22 cellular contexts compared by ENCODE assay signal in the genomic region with DNA sequence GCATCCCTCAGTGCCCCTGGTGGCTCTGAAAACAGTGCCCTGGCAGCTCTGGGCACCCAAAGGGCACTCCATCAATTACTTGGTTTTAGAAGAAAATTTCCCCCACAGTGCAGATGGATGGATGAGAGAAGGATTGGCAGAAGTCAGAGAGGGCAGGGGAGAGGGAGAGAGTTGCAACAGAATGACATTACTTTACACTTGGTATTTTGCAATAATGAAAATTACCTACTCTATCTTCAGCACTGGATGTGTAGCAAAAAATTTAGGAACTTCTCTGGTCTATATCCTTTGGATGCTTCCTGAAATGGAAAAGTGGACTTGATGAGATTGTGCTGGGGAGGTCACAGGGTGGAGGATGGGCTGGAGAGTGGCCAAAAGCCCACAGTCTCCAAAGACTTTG.
DNase-seq lines count a peak whose midpoint lies in the region; ATAC-seq and TF ChIP-seq lines count a peak whose summit lies in the region.
"Had no signal": no experiment of that assay in that cellular context is flagged by ENCODE, and none has a peak within 500 bp of the region (broad histone marks: within the 10 kb centered on the region; RNA-seq: fewer than 3 reads in every experiment).

No MANE protein-coding gene starts in this region.

- no peak for TF ChIP-seq CTCF in NB4 (IDR thresholded peaks at IDR 0.05; ENCODE audit: low read depth, low read length)

- DNase-seq in T-helper 1 cell, result no peak
- DNase-seq in NB4 (ENCODE audit: low read depth), result peak; percentile 47
- no peak for DNase-seq in effector memory CD8-positive, alpha-beta T cell
- DNase-seq in stimulated activated effector memory CD8-positive, alpha-beta T cell treated with anti-CD3 and anti-CD28 coated beads, Interleukin-12 subunit alpha, Interleukin-12 subunit beta, amount 100 ng/mL, for 72 hours (ENCODE audit: low spot score in 2 of 2), result no peak
- no peak for DNase-seq in UCSD-AML1 (lab: John Stamatoyannopoulos, UW; ENCODE audit: unreplicated experiment)
- DNase-seq in COLO829 (ENCODE audit: low spot score), result no peak
- DNase-seq in NCI-H2081 (lab: John Stamatoyannopoulos, UW), result no peak
- DNase-seq: activated CD4-positive, alpha-beta T cell treated with anti-CD3 and anti-CD28 coated beads for 36 hours; activated CD8-positive, alpha-beta memory T cell treated with anti-CD3 and anti-CD28 coated beads, Interleukin-2, amount 10 ng/mL, durations not matched to agents 7 days and 5 days; body of pancreas; DMS79 treated with DMSO at 0.1 percent for 48 hours; glutamatergic neuron; HCEC 1CT; left lung; NCI-H1105 treated with DMSO at 0.1 percent for 48 hours; retina; RPMI8226; stimulated activated CD8-positive, alpha-beta memory T cell treated with anti-CD3 and anti-CD28 coated beads, Interleukin-4, amount 100 ng/mL, for 48 hours; uterus had no signal

- H3K27ac Mint-ChIP-seq in T-helper 1 cell treated with Interleukin-12 subunit alpha and Interleukin-12 subunit beta and Interleukin-4 antibody, amounts not matched to agents 30 μg/mL and 1 μg/mL, for 36 hours, result peak overlapping the region; percentile 39
- H3K27ac Mint-ChIP-seq in effector memory CD8-positive, alpha-beta T cell, result peak overlapping the region; percentile 7 to 19
- H3K27ac Mint-ChIP-seq in stimulated activated effector memory CD8-positive, alpha-beta T cell treated with anti-CD3 and anti-CD28 coated beads, Interleukin-12 subunit alpha, Interleukin-12 subunit beta, amount 100 ng/mL, for 72 hours, result peak overlapping the region; percentile 20
- H3K27ac Mint-ChIP-seq: activated CD4-positive, alpha-beta T cell treated with anti-CD3 and anti-CD28 coated beads for 36 hours; activated naive CD8-positive, alpha-beta T cell had no signal

- H3K36me3 Mint-ChIP-seq in T-helper 1 cell treated with Interleukin-12 subunit alpha and Interleukin-12 subunit beta and Interleukin-4 antibody, amounts not matched to agents 30 μg/mL and 1 μg/mL, for 36 hours (ENCODE audit: low read depth), result peaks cover 34% of the 10 kb centered on the region
- H3K36me3 Mint-ChIP-seq in effector memory CD8-positive, alpha-beta T cell (ENCODE audit: insufficient read depth), result peaks cover 8% of the 10 kb centered on the region
- H3K36me3 Mint-ChIP-seq in stimulated activated effector memory CD8-positive, alpha-beta T cell treated with anti-CD3 and anti-CD28 coated beads, Interleukin-12 subunit alpha, Interleukin-12 subunit beta, amount 100 ng/mL, for 72 hours, result peaks cover 9% of the 10 kb centered on the region

- no peaks in the 10 kb centered on the region for H3K27me3 Mint-ChIP-seq in T-helper 1 cell treated with Interleukin-12 subunit alpha and Interleukin-12 subunit beta and Interleukin-4 antibody, amounts not matched to agents 30 μg/mL and 1 μg/mL, for 36 hours (ENCODE audit: low read depth)
- no peaks in the 10 kb centered on the region for H3K27me3 Mint-ChIP-seq in effector memory CD8-positive, alpha-beta T cell
- H3K27me3 Mint-ChIP-seq: activated CD4-positive, alpha-beta T cell treated with anti-CD3 and anti-CD28 coated beads for 36 hours; activated CD8-positive, alpha-beta memory T cell treated with anti-CD3 and anti-CD28 coated beads, Interleukin-2, amount 10 ng/mL, durations not matched to agents 7 days and 5 days; activated naive CD8-positive, alpha-beta T cell had no signal

- peaks cover 53% of the 10 kb centered on the region for H3K4me1 Mint-ChIP-seq in T-helper 1 cell treated with Interleukin-12 subunit alpha and Interleukin-12 subunit beta and Interleukin-4 antibody, amounts not matched to agents 30 μg/mL and 1 μg/mL, for 36 hours (ENCODE audit: low read depth)
- peaks cover 51 to 59% of the 10 kb centered on the region in 2 donors for H3K4me1 Mint-ChIP-seq in effector memory CD8-positive, alpha-beta T cell (ENCODE audit: low read depth in 2 of 2)
- peaks cover 79% of the 10 kb centered on the region for H3K4me1 Mint-ChIP-seq in stimulated activated effector memory CD8-positive, alpha-beta T cell treated with anti-CD3 and anti-CD28 coated beads, Interleukin-12 subunit alpha, Interleukin-12 subunit beta, amount 100 ng/mL, for 72 hours

- H3K9me3 Mint-ChIP-seq in T-helper 1 cell treated with Interleukin-12 subunit alpha and Interleukin-12 subunit beta and Interleukin-4 antibody, amounts not matched to agents 30 μg/mL and 1 μg/mL, for 36 hours, result peaks cover 6% of the 10 kb centered on the region
- no peaks in the 10 kb centered on the region for H3K9me3 Mint-ChIP-seq in effector memory CD8-positive, alpha-beta T cell
- no peaks in the 10 kb centered on the region for H3K9me3 Mint-ChIP-seq in stimulated activated effector memory CD8-positive, alpha-beta T cell treated with anti-CD3 and anti-CD28 coated beads, Interleukin-12 subunit alpha, Interleukin-12 subunit beta, amount 100 ng/mL, for 72 hours

- H3K4me3 ChIP-seq in NB4 (ENCODE audit: low read depth, low read length), result no peak overlapping the region
- H3K4me3 ChIP-seq: body of pancreas, coronary artery, left lung, uterus had no signal

- no peak for TF ChIP-seq POLR2A in NB4 (IDR thresholded peaks at IDR 0.05; ENCODE audit: extremely low read depth, insufficient read length)

- ATAC-seq in effector memory CD8-positive, alpha-beta T cell (replicated peaks), result no peak
- no peak for ATAC-seq in stimulated activated effector memory CD8-positive, alpha-beta T cell treated with anti-CD3 and anti-CD28 coated beads, Interleukin-12 subunit alpha, Interleukin-12 subunit beta, amount 100 ng/mL, for 72 hours
- ATAC-seq: activated CD4-positive, alpha-beta T cell treated with anti-CD3 and anti-CD28 coated beads for 36 hours; activated CD8-positive, alpha-beta memory T cell treated with anti-CD3 and anti-CD28 coated beads, Interleukin-2, amount 10 ng/mL, durations not matched to agents 7 days and 5 days; body of pancreas; left lung had no signal

- no peak overlapping the region for H3K4me3 Mint-ChIP-seq in T-helper 1 cell treated with Interleukin-12 subunit alpha and Interleukin-12 subunit beta and Interleukin-4 antibody, amounts not matched to agents 30 μg/mL and 1 μg/mL, for 36 hours
- no peak overlapping the region for H3K4me3 Mint-ChIP-seq in effector memory CD8-positive, alpha-beta T cell
- H3K4me3 Mint-ChIP-seq in stimulated activated effector memory CD8-positive, alpha-beta T cell treated with anti-CD3 and anti-CD28 coated beads, Interleukin-12 subunit alpha, Interleukin-12 subunit beta, amount 100 ng/mL, for 72 hours, result no peak overlapping the region
- H3K4me3 Mint-ChIP-seq: activated CD4-positive, alpha-beta T cell treated with anti-CD3 and anti-CD28 coated beads for 36 hours; activated CD8-positive, alpha-beta memory T cell treated with anti-CD3 and anti-CD28 coated beads, Interleukin-2, amount 10 ng/mL, durations not matched to agents 7 days and 5 days; activated naive CD8-positive, alpha-beta T cell had no signal
